In the genomic region with DNA sequence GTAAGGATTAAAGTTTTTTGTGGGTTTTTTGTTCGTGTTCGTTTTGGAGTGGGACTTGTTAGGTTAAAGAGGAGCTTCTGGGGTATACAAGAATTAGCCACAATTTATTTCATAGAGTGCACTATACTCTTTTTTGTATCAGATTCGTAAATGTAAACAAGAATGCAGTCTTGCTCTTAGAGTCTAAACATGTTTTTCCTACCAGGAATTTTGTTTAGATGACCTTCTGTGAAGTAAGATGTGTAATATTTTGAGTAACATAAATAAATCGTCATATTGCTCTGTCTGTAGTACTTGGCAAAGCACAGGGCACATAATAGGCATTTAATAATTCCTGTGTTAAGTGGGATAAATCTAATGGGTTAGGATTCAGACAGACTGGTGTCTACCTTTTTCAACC, we compare ENCODE assay signal across 37 cellular contexts.
"Had no signal": no experiment of that assay in that cellular context is flagged by ENCODE, and none has a peak within 500 bp of the region (broad histone marks: within the 10 kb centered on the region; RNA-seq: fewer than 3 reads in every experiment).

No MANE protein-coding gene starts in this region.

- H3K4me1 ChIP-seq: breast epithelium had no signal

- H3K27me3 ChIP-seq: breast epithelium, colonic mucosa, dorsolateral prefrontal cortex, neutrophil, pancreas, sigmoid colon, upper lobe of left lung, vagina had no signal

- H3K9me3 Mint-ChIP-seq: central memory CD8-positive, alpha-beta T cell; immature natural killer cell; naive B cell; nephron progenitor cell; stimulated activated memory B cell treated with anti-CD40 and anti-IgM and Interleukin-4, amounts not matched to agents 10 μg/mL and 1 μg/mL and 100 μg/mL, for 72 hours; stimulated activated naive CD8-positive, alpha-beta T cell treated with anti-CD3 and anti-CD28 coated beads, Interleukin-15, amount 100 ng/mL, for 72 hours; T-helper 1 cell treated with Interleukin-12 subunit alpha and Interleukin-12 subunit beta and Interleukin-4 antibody, amounts not matched to agents 30 μg/mL and 1 μg/mL, for 36 hours had no signal

- H3K27ac Mint-ChIP-seq: immature natural killer cell; nephron progenitor cell; stimulated activated memory B cell treated with anti-CD40 and anti-IgM and Interleukin-4, amounts not matched to agents 10 μg/mL and 1 μg/mL and 100 μg/mL, for 72 hours; T-helper 1 cell treated with Interleukin-12 subunit alpha and Interleukin-12 subunit beta and Interleukin-4 antibody, amounts not matched to agents 30 μg/mL and 1 μg/mL, for 36 hours had no signal

- H3K9me3 ChIP-seq: breast epithelium, colonic mucosa, lower lobe of right lung, neutrophil, pancreas, psoas muscle, sigmoid colon, upper lobe of left lung, vagina had no signal

- H3K36me3 Mint-ChIP-seq: immature natural killer cell; naive B cell; stimulated activated memory B cell treated with anti-CD40 and anti-IgM and Interleukin-4, amounts not matched to agents 10 μg/mL and 1 μg/mL and 100 μg/mL, for 72 hours had no signal

- H3K27me3 Mint-ChIP-seq: central memory CD8-positive, alpha-beta T cell; naive B cell; stimulated activated memory B cell treated with anti-CD40 and anti-IgM and Interleukin-4, amounts not matched to agents 10 μg/mL and 1 μg/mL and 100 μg/mL, for 72 hours; stimulated activated naive CD8-positive, alpha-beta T cell treated with anti-CD3 and anti-CD28 coated beads, Interleukin-15, amount 100 ng/mL, for 72 hours had no signal

- ATAC-seq: activated CD4-positive, CD25-positive, alpha-beta regulatory T cell treated with anti-CD3 and anti-CD28 coated beads, Interleukin-2, amount 50 U/mL, for 24 hours; left lobe of liver; lower lobe of right lung; pancreas; psoas muscle; stimulated activated memory B cell treated with anti-CD40 and anti-IgM and Interleukin-4, amounts not matched to agents 10 μg/mL and 1 μg/mL and 100 μg/mL, for 72 hours; stimulated activated naive CD8-positive, alpha-beta T cell treated with anti-CD3 and anti-CD28 coated beads, Interleukin-15, amount 100 ng/mL, for 72 hours had no signal

- H3K36me3 ChIP-seq: breast epithelium, colonic mucosa, lower lobe of right lung, neutrophil, pancreas, sigmoid colon, upper lobe of left lung, vagina had no signal

- H3K4me3 Mint-ChIP-seq: central memory CD8-positive, alpha-beta T cell; immature natural killer cell; naive B cell; nephron progenitor cell; stimulated activated memory B cell treated with anti-CD40 and anti-IgM and Interleukin-4, amounts not matched to agents 10 μg/mL and 1 μg/mL and 100 μg/mL, for 72 hours; stimulated activated naive CD8-positive, alpha-beta T cell treated with anti-CD3 and anti-CD28 coated beads, Interleukin-15, amount 100 ng/mL, for 72 hours; T-helper 1 cell treated with Interleukin-12 subunit alpha and Interleukin-12 subunit beta and Interleukin-4 antibody, amounts not matched to agents 30 μg/mL and 1 μg/mL, for 36 hours had no signal

- H3K4me3 ChIP-seq: breast epithelium, colonic mucosa, dorsolateral prefrontal cortex, lower lobe of right lung, pancreas, psoas muscle, sigmoid colon, upper lobe of left lung, vagina had no signal

- H3K27ac ChIP-seq: breast epithelium, colonic mucosa, dorsolateral prefrontal cortex, lower lobe of right lung, neutrophil, pancreas, psoas muscle, vagina, WERI-Rb-1 had no signal

- DNase-seq: activated CD4-positive, alpha-beta T cell treated with anti-CD3 and anti-CD28 coated beads for 48 hours; activated CD4-positive, alpha-beta T cell treated with anti-CD3 and anti-CD28 coated beads, Interleukin-2, amount 50 U/mL, for 48 hours; activated CD8-positive, alpha-beta memory T cell treated with anti-CD3 and anti-CD28 coated beads for 24 hours; activated gamma-delta T cell treated with Interleukin-2 at 50 U/mL for 16 hours; activated naive CD4-positive, alpha-beta T cell treated with anti-CD3 and anti-CD28 coated beads, Interleukin-2, amount 50 U/mL, for 16 hours; colonic mucosa; dorsolateral prefrontal cortex; effector memory CD4-positive, alpha-beta T cell; erythroblast; foreskin fibroblast; head of caudate nucleus; hippocampal formation; immature natural killer cell; lower lobe of right lung; naive B cell; nephron progenitor cell; pancreas; psoas muscle; sigmoid colon; small intestine; stimulated activated CD4-positive, alpha-beta T cell treated with anti-CD3 and anti-CD28 coated beads, Interleukin-1b, Interleukin-23, amount 100 ng/mL, for 48 hours; stimulated activated CD4-positive, alpha-beta T cell treated with anti-CD3 and anti-CD28 coated beads, Interleukin-4, amount 100 ng/mL, for 4 hours; stimulated activated CD8-positive, alpha-beta memory T cell treated with anti-CD3 and anti-CD28 coated beads, Interleukin-4, amount 100 ng/mL, for 48 hours; stimulated activated naive CD8-positive, alpha-beta T cell treated with anti-CD3 and anti-CD28 coated beads, Interleukin-15, amount 100 ng/mL, for 72 hours; substantia nigra; SW 1271; T-helper 9 cell; upper lobe of left lung; WERI-Rb-1 had no signal
